ENCODE assay signal across 1 cellular context in the genomic region with DNA sequence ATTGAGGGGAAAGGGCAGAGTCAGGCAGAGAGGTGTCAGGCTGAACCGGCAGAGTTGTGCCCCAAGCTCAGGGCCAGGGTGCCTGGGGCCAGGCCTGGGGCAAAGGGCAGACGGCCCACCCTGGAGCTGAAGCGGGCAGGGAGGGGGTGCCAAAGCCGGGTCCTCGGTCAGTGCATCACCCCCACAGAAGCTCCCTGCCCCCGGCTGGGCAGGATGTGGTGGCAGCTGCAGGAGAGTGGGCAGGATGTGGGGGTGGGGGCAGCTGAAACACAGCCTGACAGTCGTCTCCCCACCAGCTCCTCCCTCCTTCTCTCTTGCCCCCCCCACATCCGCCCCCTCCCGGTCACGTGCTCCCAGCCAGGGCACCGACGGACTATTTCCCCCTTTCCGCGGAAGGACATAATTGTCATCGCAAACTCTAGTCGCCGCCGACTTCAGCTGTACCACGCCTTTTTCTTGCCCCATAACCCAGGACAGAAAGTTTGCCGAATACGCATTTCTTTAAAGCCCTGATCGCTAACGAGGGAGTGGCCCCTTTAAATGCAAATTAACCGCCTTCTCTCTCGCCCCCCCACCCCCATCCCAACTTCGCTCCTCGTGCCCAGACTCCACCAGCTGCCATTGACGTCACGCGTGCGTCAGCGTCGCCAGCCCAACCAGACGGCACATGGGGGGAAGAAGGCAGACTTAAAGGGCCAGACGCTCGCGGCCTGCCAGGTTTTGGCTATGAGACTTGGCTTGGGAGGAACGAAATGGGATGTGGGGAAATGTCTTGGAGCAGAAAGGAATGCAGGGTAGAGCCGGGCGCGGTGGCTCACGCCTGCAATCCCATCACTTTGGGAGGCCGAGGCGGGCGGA.
TF ChIP-seq lines count a peak whose summit lies in the region.

No MANE protein-coding gene starts in this region.

TF ChIP-seq in HepG2, 621 proteins besides CTCF, POLR2A, EP300 and RAD21 (continued from another document and continues in another):
- TF ChIP-seq, protein P1, sequence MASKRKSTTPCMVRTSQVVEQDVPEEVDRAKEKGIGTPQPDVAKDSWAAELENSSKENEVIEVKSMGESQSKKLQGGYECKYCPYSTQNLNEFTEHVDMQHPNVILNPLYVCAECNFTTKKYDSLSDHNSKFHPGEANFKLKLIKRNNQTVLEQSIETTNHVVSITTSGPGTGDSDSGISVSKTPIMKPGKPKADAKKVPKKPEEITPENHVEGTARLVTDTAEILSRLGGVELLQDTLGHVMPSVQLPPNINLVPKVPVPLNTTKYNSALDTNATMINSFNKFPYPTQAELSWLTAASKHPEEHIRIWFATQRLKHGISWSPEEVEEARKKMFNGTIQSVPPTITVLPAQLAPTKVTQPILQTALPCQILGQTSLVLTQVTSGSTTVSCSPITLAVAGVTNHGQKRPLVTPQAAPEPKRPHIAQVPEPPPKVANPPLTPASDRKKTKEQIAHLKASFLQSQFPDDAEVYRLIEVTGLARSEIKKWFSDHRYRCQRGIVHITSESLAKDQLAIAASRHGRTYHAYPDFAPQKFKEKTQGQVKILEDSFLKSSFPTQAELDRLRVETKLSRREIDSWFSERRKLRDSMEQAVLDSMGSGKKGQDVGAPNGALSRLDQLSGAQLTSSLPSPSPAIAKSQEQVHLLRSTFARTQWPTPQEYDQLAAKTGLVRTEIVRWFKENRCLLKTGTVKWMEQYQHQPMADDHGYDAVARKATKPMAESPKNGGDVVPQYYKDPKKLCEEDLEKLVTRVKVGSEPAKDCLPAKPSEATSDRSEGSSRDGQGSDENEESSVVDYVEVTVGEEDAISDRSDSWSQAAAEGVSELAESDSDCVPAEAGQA (IDR thresholded peaks at IDR 0.05; ENCODE audit: low read depth): peak; percentile 86
- TF ChIP-seq, protein P1 (CRISPR knock-in tag; IDR thresholded peaks at IDR 0.05; ENCODE audit: borderline replicate concordance): no peak
- TF ChIP-seq ARHGAP35 (CRISPR knock-in tag; IDR thresholded peaks at IDR 0.05; ENCODE audit: borderline replicate concordance) (peak; percentile 86), ZNF282 (IDR thresholded peaks at IDR 0.05; ENCODE audit: partially characterized antibody) (no peak), ZBTB21 (CRISPR knock-in tag; IDR thresholded peaks at IDR 0.05) (peak; percentile 90), JUND (CRISPR knock-in tag; IDR thresholded peaks at IDR 0.05) (no peak; the same call in 1 of the 2 replicates), YEATS2 (CRISPR knock-in tag; IDR thresholded peaks at IDR 0.05; ENCODE audit: borderline replicate concordance) (peak; percentile 55), ATF1 (CRISPR knock-in tag; IDR thresholded peaks at IDR 0.05) (peak; percentile 97), ZNF451 (CRISPR knock-in tag; IDR thresholded peaks at IDR 0.05) (peak; percentile 70; the same call in 1 of the 2 replicates), IRF2 (CRISPR knock-in tag; IDR thresholded peaks at IDR 0.05) (peak; percentile 56; the same call in 1 of the 2 replicates), MYNN (CRISPR knock-in tag; IDR thresholded peaks at IDR 0.05; ENCODE audit: low read depth) (0 out of 2 replicates have a peak, but pooled peaks have one; percentile 27), NR2F6 (IDR thresholded peaks at IDR 0.05) (peak; percentile 42), NR2F6 (CRISPR knock-in tag; IDR thresholded peaks at IDR 0.05) (no peak; the same call in 1 of the 2 replicates), SP1 (IDR thresholded peaks at IDR 0.05) (no peak), SP1 (CRISPR knock-in tag; IDR thresholded peaks at IDR 0.05) (peak; percentile 61; the same call in 1 of the 2 replicates), REXO4 (CRISPR knock-in tag; IDR thresholded peaks at IDR 0.05; ENCODE audit: borderline replicate concordance) (no peak), ARNTL (CRISPR knock-in tag; IDR thresholded peaks at IDR 0.05) (peak; percentile 93), NCOR1 (IDR thresholded peaks at IDR 0.05; ENCODE audit: borderline replicate concordance, low read length) (0 out of 2 replicates have a peak, but pooled peaks have one; percentile 19), PTBP1 (IDR thresholded peaks at IDR 0.05; ENCODE audit: low read depth, low read length, poor library complexity, severe bottlenecking) (peak; percentile 66), ZSCAN12 (CRISPR knock-in tag; IDR thresholded peaks at IDR 0.05) (no peak), ZNF24 (IDR thresholded peaks at IDR 0.05) (0 out of 2 replicates have a peak, but pooled peaks have one; percentile 14), ZNF557 (CRISPR knock-in tag; IDR thresholded peaks at IDR 0.05) (no peak; the same call in 1 of the 2 replicates), TOE1 (CRISPR knock-in tag; IDR thresholded peaks at IDR 0.05) (no peak), HHEX (CRISPR knock-in tag; IDR thresholded peaks at IDR 0.05) (no peak), ZFP36L1 (CRISPR knock-in tag; IDR thresholded peaks at IDR 0.05) (no peak), ZNF224 (CRISPR knock-in tag; IDR thresholded peaks at IDR 0.05) (0 out of 2 replicates have a peak, but pooled peaks have one; percentile 4), CBX5 (CRISPR knock-in tag; IDR thresholded peaks at IDR 0.05; ENCODE audit: borderline replicate concordance) (peak; percentile 37; the same call in 1 of the 2 replicates), ZNF746 (CRISPR knock-in tag; IDR thresholded peaks at IDR 0.05) (peak; percentile 24; the same call in 1 of the 2 replicates), TBX2 (CRISPR knock-in tag; IDR thresholded peaks at IDR 0.05; ENCODE audit: borderline replicate concordance) (peak; percentile 48; the same call in 1 of the 2 replicates), SOX6 (IDR thresholded peaks at IDR 0.05) (no peak), SOX6 (CRISPR knock-in tag; IDR thresholded peaks at IDR 0.05) (peak; percentile 53)
- TF ChIP-seq, protein P2, sequence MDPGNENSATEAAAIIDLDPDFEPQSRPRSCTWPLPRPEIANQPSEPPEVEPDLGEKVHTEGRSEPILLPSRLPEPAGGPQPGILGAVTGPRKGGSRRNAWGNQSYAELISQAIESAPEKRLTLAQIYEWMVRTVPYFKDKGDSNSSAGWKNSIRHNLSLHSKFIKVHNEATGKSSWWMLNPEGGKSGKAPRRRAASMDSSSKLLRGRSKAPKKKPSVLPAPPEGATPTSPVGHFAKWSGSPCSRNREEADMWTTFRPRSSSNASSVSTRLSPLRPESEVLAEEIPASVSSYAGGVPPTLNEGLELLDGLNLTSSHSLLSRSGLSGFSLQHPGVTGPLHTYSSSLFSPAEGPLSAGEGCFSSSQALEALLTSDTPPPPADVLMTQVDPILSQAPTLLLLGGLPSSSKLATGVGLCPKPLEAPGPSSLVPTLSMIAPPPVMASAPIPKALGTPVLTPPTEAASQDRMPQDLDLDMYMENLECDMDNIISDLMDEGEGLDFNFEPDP (CRISPR knock-in tag; conservative IDR thresholded peaks at IDR 0.05): 0 out of 2 replicates have a peak, but pooled peaks have one; percentile 66
- TF ChIP-seq, protein P3, sequence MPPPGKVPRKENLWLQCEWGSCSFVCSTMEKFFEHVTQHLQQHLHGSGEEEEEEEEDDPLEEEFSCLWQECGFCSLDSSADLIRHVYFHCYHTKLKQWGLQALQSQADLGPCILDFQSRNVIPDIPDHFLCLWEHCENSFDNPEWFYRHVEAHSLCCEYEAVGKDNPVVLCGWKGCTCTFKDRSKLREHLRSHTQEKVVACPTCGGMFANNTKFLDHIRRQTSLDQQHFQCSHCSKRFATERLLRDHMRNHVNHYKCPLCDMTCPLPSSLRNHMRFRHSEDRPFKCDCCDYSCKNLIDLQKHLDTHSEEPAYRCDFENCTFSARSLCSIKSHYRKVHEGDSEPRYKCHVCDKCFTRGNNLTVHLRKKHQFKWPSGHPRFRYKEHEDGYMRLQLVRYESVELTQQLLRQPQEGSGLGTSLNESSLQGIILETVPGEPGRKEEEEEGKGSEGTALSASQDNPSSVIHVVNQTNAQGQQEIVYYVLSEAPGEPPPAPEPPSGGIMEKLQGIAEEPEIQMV (CRISPR knock-in tag; IDR thresholded peaks at IDR 0.05; ENCODE audit: low read depth): 0 out of 2 replicates have a peak, but pooled peaks have one; percentile 28
- TF ChIP-seq, protein P4, sequence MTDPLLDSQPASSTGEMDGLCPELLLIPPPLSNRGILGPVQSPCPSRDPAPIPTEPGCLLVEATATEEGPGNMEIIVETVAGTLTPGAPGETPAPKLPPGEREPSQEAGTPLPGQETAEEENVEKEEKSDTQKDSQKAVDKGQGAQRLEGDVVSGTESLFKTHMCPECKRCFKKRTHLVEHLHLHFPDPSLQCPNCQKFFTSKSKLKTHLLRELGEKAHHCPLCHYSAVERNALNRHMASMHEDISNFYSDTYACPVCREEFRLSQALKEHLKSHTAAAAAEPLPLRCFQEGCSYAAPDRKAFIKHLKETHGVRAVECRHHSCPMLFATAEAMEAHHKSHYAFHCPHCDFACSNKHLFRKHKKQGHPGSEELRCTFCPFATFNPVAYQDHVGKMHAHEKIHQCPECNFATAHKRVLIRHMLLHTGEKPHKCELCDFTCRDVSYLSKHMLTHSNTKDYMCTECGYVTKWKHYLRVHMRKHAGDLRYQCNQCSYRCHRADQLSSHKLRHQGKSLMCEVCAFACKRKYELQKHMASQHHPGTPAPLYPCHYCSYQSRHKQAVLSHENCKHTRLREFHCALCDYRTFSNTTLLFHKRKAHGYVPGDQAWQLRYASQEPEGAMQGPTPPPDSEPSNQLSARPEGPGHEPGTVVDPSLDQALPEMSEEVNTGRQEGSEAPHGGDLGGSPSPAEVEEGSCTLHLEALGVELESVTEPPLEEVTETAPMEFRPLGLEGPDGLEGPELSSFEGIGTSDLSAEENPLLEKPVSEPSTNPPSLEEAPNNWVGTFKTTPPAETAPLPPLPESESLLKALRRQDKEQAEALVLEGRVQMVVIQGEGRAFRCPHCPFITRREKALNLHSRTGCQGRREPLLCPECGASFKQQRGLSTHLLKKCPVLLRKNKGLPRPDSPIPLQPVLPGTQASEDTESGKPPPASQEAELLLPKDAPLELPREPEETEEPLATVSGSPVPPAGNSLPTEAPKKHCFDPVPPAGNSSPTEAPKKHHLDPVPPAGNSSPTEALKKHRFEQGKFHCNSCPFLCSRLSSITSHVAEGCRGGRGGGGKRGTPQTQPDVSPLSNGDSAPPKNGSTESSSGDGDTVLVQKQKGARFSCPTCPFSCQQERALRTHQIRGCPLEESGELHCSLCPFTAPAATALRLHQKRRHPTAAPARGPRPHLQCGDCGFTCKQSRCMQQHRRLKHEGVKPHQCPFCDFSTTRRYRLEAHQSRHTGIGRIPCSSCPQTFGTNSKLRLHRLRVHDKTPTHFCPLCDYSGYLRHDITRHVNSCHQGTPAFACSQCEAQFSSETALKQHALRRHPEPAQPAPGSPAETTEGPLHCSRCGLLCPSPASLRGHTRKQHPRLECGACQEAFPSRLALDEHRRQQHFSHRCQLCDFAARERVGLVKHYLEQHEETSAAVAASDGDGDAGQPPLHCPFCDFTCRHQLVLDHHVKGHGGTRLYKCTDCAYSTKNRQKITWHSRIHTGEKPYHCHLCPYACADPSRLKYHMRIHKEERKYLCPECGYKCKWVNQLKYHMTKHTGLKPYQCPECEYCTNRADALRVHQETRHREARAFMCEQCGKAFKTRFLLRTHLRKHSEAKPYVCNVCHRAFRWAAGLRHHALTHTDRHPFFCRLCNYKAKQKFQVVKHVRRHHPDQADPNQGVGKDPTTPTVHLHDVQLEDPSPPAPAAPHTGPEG (CRISPR knock-in tag; IDR thresholded peaks at IDR 0.05): no peak
- TF ChIP-seq, protein P5, sequence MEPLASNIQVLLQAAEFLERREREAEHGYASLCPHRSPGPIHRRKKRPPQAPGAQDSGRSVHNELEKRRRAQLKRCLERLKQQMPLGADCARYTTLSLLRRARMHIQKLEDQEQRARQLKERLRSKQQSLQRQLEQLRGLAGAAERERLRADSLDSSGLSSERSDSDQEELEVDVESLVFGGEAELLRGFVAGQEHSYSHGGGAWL (CRISPR knock-in tag; IDR thresholded peaks at IDR 0.05): 0 out of 2 replicates have a peak, but pooled peaks have one; percentile 46
- TF ChIP-seq, protein P6, sequence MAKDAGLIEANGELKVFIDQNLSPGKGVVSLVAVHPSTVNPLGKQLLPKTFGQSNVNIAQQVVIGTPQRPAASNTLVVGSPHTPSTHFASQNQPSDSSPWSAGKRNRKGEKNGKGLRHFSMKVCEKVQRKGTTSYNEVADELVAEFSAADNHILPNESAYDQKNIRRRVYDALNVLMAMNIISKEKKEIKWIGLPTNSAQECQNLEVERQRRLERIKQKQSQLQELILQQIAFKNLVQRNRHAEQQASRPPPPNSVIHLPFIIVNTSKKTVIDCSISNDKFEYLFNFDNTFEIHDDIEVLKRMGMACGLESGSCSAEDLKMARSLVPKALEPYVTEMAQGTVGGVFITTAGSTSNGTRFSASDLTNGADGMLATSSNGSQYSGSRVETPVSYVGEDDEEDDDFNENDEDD (CRISPR knock-in tag; IDR thresholded peaks at IDR 0.05; ENCODE audit: borderline replicate concordance): peak; percentile 96
- TF ChIP-seq, protein P7, sequence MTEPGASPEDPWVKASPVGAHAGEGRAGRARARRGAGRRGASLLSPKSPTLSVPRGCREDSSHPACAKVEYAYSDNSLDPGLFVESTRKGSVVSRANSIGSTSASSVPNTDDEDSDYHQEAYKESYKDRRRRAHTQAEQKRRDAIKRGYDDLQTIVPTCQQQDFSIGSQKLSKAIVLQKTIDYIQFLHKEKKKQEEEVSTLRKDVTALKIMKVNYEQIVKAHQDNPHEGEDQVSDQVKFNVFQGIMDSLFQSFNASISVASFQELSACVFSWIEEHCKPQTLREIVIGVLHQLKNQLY (CRISPR knock-in tag; IDR thresholded peaks at IDR 0.05): peak; percentile 48; the same call in 1 of the 2 replicates
- TF ChIP-seq, protein P8, sequence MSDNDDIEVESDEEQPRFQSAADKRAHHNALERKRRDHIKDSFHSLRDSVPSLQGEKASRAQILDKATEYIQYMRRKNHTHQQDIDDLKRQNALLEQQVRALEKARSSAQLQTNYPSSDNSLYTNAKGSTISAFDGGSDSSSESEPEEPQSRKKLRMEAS (IDR thresholded peaks at IDR 0.05): peak; percentile 97
